8 cellular contexts compared by ENCODE assay signal in the genomic region with DNA sequence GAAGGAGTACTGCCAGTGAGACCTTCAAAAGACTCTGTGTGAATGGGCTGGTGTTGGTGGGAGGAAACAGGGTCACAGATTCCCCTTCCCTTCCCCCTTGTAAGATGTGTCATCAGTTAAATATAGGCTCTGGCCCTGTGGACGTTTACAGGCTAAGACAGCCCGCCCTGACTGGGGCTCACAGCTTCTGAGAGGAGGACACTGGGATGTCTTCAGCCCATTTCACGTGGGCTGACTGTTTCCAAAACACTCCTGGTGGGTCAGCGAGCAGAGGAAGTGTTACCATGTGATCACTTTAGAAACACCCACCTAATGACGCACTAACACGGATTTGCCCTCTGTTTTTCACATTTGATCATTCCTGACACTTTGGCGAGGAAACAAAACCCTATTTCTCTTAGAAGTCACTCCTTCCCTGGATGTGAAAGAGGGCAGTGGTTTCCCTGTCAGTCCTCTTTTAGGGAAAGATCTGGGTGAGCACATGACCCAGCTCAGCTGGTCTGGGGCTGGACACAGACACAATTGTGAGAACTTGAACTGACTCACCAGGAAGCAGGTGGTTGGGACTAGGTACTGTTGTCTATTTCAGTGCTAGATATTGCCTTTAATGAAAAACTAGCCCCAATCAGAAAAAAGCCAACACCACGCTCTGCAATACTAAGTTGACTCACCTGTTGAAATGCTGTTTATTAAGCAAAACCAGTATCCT. TPM values are rescaled to one million over a fixed set of nuclear protein-coding genes. Genes with fewer than 3 reads are reported as not detected.
A peak's percentile ranks its signal among the peaks of the same experiment; 100 is the strongest.
DNase-seq lines count a peak whose midpoint lies in the region; ATAC-seq, FAIRE-seq and TF ChIP-seq lines count a peak whose summit lies in the region.

No MANE protein-coding gene starts in this region.

- 62% methylated on average over 8 of the region's 8 CpGs for WGBS in liver
- 0% methylated on average over 8 of the region's 8 CpGs for WGBS in HepG2 (ENCODE audit: low lambda C conversion rate)

- TF ChIP-seq CTCF in liver (IDR thresholded peaks at IDR 0.05; ENCODE audit: low read depth, low read length, missing input control): no peak
- no peak for TF ChIP-seq CTCF in HepG2 (CRISPR knock-in tag; IDR thresholded peaks at IDR 0.05)
- no peak for TF ChIP-seq CTCF in activated B cell treated with CpG ODN at 0.5 μM for 24 hours (IDR thresholded peaks at IDR 0.05)
- no peak for TF ChIP-seq CTCF in thoracic aorta (IDR thresholded peaks at IDR 0.05)

- no TSS peak for BruUV-seq in HepG2 (replicated peaks; lab: Mats Ljungman, UMichigan)

- no peaks in the 10 kb centered on the region for H3K79me2 ChIP-seq in HepG2 (ENCODE audit: insufficient read depth, low read length)

- TF ChIP-seq RAD21 in liver (IDR thresholded peaks at IDR 0.05) (no peak), HepG2 (CRISPR knock-in tag; IDR thresholded peaks at IDR 0.05) (no peak)

- TF ChIP-seq POLR2A in HepG2 (IDR thresholded peaks at IDR 0.05; ENCODE audit: insufficient read depth in 1 of 2, low read depth in 2 of 2, low read length in 2 of 2): no peak

- H3K36me3 ChIP-seq in liver (ENCODE audit: control insufficient read depth in 4 of 4, insufficient read depth in 3 of 4, low read depth in 1 of 4, low read length in 3 of 4) (no peaks in the 10 kb centered on the region), HepG2 (replicated peaks in 1 of 2; ENCODE audit: control insufficient read depth in 1 of 2, insufficient read depth in 2 of 2, low read length in 2 of 2) (no peaks in the 10 kb centered on the region), thoracic aorta (no peaks in the 10 kb centered on the region)
- H3K36me3 ChIP-seq in effector memory CD4-positive, alpha-beta T cell (ENCODE audit: control insufficient read depth, insufficient read depth, low read length): peaks cover 4% of the 10 kb centered on the region
- no peaks in the 10 kb centered on the region for H3K36me3 ChIP-seq in naive thymus-derived CD4-positive, alpha-beta T cell (ENCODE audit: control insufficient read depth in 2 of 3, insufficient read depth in 3 of 3, low read length in 3 of 3)

- peak overlapping the region; percentile 58 to 68 for H3K27ac ChIP-seq in liver (ENCODE audit: low read depth in 1 of 2, low read length in 2 of 2)
- no peak overlapping the region for H3K27ac ChIP-seq in HepG2 (ENCODE audit: extremely low read length, insufficient read depth, low read length)
- H3K27ac ChIP-seq in effector memory CD4-positive, alpha-beta T cell (ENCODE audit: insufficient read depth, low read length, poor library complexity, severe bottlenecking): no peak overlapping the region
- H3K27ac ChIP-seq in naive thymus-derived CD4-positive, alpha-beta T cell (ENCODE audit: low read depth, low read length): no peak overlapping the region
- peak overlapping the region; percentile 91 to 97 for H3K27ac ChIP-seq in thoracic aorta

- H3K9ac ChIP-seq in liver (ENCODE audit: low read depth in 1 of 2, low read length in 2 of 2) (no peak overlapping the region), HepG2 (ENCODE audit: insufficient read depth, low read depth, low read length) (no peak overlapping the region)

- FAIRE-seq in HepG2 (lab: Jason Lieb, UNC): no peak

- H3K27ac Mint-ChIP-seq in activated B cell treated with CpG ODN at 0.5 μM for 24 hours: peak overlapping the region; percentile 96
- peak overlapping the region; percentile 74 to 96 (median 89) for H3K27ac Mint-ChIP-seq in naive thymus-derived CD4-positive, alpha-beta T cell

- no peaks in the 10 kb centered on the region for H3K27me3 Mint-ChIP-seq in activated B cell treated with CpG ODN at 0.5 μM for 24 hours
- no peaks in the 10 kb centered on the region for H3K27me3 Mint-ChIP-seq in naive thymus-derived CD4-positive, alpha-beta T cell

- H3K27me3 ChIP-seq in liver (ENCODE audit: control insufficient read depth in 4 of 4, insufficient read depth in 4 of 4, low read length in 3 of 4): no peaks in the 10 kb centered on the region
- peaks cover 4 to 7% of the 10 kb centered on the region in 2 experiments; a peak in 2 of 5 replicates for H3K27me3 ChIP-seq in HepG2 (ENCODE audit: control insufficient read depth in 1 of 2, insufficient read depth in 2 of 2, low read length in 2 of 2)
- H3K27me3 ChIP-seq in effector memory CD4-positive, alpha-beta T cell (replicated peaks; ENCODE audit: control insufficient read depth, insufficient read depth, low read length, poor library complexity, severe bottlenecking): no peaks in the 10 kb centered on the region
- H3K27me3 ChIP-seq in naive thymus-derived CD4-positive, alpha-beta T cell (ENCODE audit: control insufficient read depth in 2 of 2, insufficient read depth in 2 of 2, low read length in 2 of 2): no peaks in the 10 kb centered on the region
- H3K27me3 ChIP-seq in thoracic aorta (replicated peaks; ENCODE audit: insufficient read depth): no peaks in the 10 kb centered on the region

- peak overlapping the region; percentile 73 for H3K4me3 Mint-ChIP-seq in activated B cell treated with CpG ODN at 0.5 μM for 24 hours
- H3K4me3 Mint-ChIP-seq in naive thymus-derived CD4-positive, alpha-beta T cell: peak overlapping the region; percentile 11 to 87 (median 51)

- H3K4me3 ChIP-seq in liver (ENCODE audit: low read depth in 1 of 3, low read length in 3 of 3) (no peak overlapping the region), HepG2 (replicated peaks in 1 of 3; ENCODE audit: insufficient read depth in 1 of 3, low read depth in 2 of 3, low read length in 3 of 3) (no peak overlapping the region), thoracic aorta (peak overlapping the region; percentile 12)
- no peak overlapping the region for H3K4me3 ChIP-seq in effector memory CD4-positive, alpha-beta T cell (ENCODE audit: insufficient read depth, low read depth, low read length, poor library complexity, severe bottlenecking)
- no peak overlapping the region for H3K4me3 ChIP-seq in naive thymus-derived CD4-positive, alpha-beta T cell (ENCODE audit: low read length)

- intact Hi-C loops in HepG2 (cut with micrococcal nuclease; ENCODE audit: unreplicated experiment) (no loop called here), activated B cell treated with CpG ODN at 0.5 μM for 24 hours (cut with micrococcal nuclease) (loop anchor here (1.0 to 10.0 kb wide), 10 partner anchors 22 to 448 kb away; partner anchors contain the start of genes APLF and FBXO48)
- intact Hi-C loops in naive thymus-derived CD4-positive, alpha-beta T cell (cut with micrococcal nuclease): no loop called here

- peaks cover 0 to 6% (median 2%) of the 10 kb centered on the region in 4 donors for H3K4me1 ChIP-seq in liver (ENCODE audit: control insufficient read depth in 4 of 4, insufficient read depth in 4 of 4, low read length in 3 of 4)
- H3K4me1 ChIP-seq in HepG2 (ENCODE audit: insufficient read depth, low read length): peaks cover 9% of the 10 kb centered on the region; the same call in 1 of the 2 replicates
- peaks cover 38% of the 10 kb centered on the region for H3K4me1 ChIP-seq in effector memory CD4-positive, alpha-beta T cell (ENCODE audit: control insufficient read depth, insufficient read depth, low read length, poor library complexity, severe bottlenecking)
- peaks cover 32 to 57% of the 10 kb centered on the region in 2 donors for H3K4me1 ChIP-seq in naive thymus-derived CD4-positive, alpha-beta T cell (ENCODE audit: control insufficient read depth in 2 of 2, insufficient read depth in 2 of 2, low read length in 2 of 2)
- peaks cover 43 to 56% of the 10 kb centered on the region in 2 donors for H3K4me1 ChIP-seq in thoracic aorta (ENCODE audit: control insufficient read depth in 1 of 2, low read depth in 2 of 2)

- CTCF ChIA-PET in HepG2 (lab: Yijun Ruan, JAX; ENCODE audit: low intra/inter-chr PET ratio, low total read pairs) (interaction anchor here (1.8 kb wide), 1 partner anchor 369 kb away, joined by 3 read pairs; no protein-coding TSS in a partner anchor), activated B cell treated with CpG ODN at 0.5 μM for 24 hours (lab: Charles Lee) (interaction anchor here (1.2 to 1.8 kb wide), 4 partner anchors 56 to 368 kb away, joined by 4 to 5 read pairs (median 4); no protein-coding TSS in a partner anchor)
- CTCF ChIA-PET in naive thymus-derived CD4-positive, alpha-beta T cell (lab: Charles Lee): interaction anchor here (7.6 kb wide), 1 partner anchor 81 kb away, joined by 87 read pairs; no protein-coding TSS in a partner anchor

- TF ChIP-seq EP300 in HepG2 (IDR thresholded peaks at IDR 0.05; ENCODE audit: low read depth in 2 of 2, low read length in 2 of 2) (no peak), HepG2 (CRISPR knock-in tag; IDR thresholded peaks at IDR 0.05; ENCODE audit: borderline replicate concordance) (no peak)

- no peak for ATAC-seq in HepG2
- ATAC-seq in HG03439 (IDR thresholded peaks at IDR 0.05; ENCODE audit: unreplicated experiment): peak; percentile 60
- ATAC-seq in activated B cell treated with CpG ODN at 0.5 μM for 24 hours (ENCODE audit: low read depth): peak; percentile 73
- peak; percentile 80 for ATAC-seq in naive thymus-derived CD4-positive, alpha-beta T cell
- ATAC-seq in thoracic aorta (ENCODE audit: insufficient number of reproducible peaks, low FRiP score, low read depth): peak; percentile 81

- H4K20me1 ChIP-seq in HepG2 (ENCODE audit: insufficient read depth, low read length): no peaks in the 10 kb centered on the region

- H3K9me3 ChIP-seq in liver (ENCODE audit: control insufficient read depth in 4 of 4, low read length in 3 of 4): no peaks in the 10 kb centered on the region
- no peaks in the 10 kb centered on the region for H3K9me3 ChIP-seq in HepG2 (ENCODE audit: low read length)
- H3K9me3 ChIP-seq in effector memory CD4-positive, alpha-beta T cell (ENCODE audit: control insufficient read depth, low read length): no peaks in the 10 kb centered on the region
- H3K9me3 ChIP-seq in naive thymus-derived CD4-positive, alpha-beta T cell (ENCODE audit: control insufficient read depth in 2 of 3, low read length in 3 of 3): no peaks in the 10 kb centered on the region
- no peaks in the 10 kb centered on the region for H3K9me3 ChIP-seq in thoracic aorta

- POLR2A ChIA-PET in HepG2 (lab: Yijun Ruan, JAX) (no interaction called here), activated B cell treated with CpG ODN at 0.5 μM for 24 hours (lab: Charles Lee) (interaction anchor here (0.9 to 8.9 kb wide), 19 partner anchors 8 to 392 kb away, joined by 3 to 156 read pairs (median 5); no protein-coding TSS in a partner anchor)
- POLR2A ChIA-PET in naive thymus-derived CD4-positive, alpha-beta T cell (lab: Charles Lee): interaction anchor here (0.6 to 1.3 kb wide), 2 partner anchors 81 to 99 kb away, joined by 4 to 5 read pairs; no protein-coding TSS in a partner anchor

- peaks cover 14% of the 10 kb centered on the region for H3K36me3 Mint-ChIP-seq in activated B cell treated with CpG ODN at 0.5 μM for 24 hours (ENCODE audit: low read depth)
- H3K36me3 Mint-ChIP-seq in naive thymus-derived CD4-positive, alpha-beta T cell: peaks cover 0 to 16% (median 0%) of the 10 kb centered on the region in 5 donors

- no peaks in the 10 kb centered on the region for H3K9me3 Mint-ChIP-seq in activated B cell treated with CpG ODN at 0.5 μM for 24 hours
- peaks cover 0 to 3% (median 0%) of the 10 kb centered on the region in 11 donors for H3K9me3 Mint-ChIP-seq in naive thymus-derived CD4-positive, alpha-beta T cell

- H3K4me1 Mint-ChIP-seq in activated B cell treated with CpG ODN at 0.5 μM for 24 hours: peaks cover 97% of the 10 kb centered on the region
- peaks cover 56 to 92% (median 85%) of the 10 kb centered on the region in 7 donors for H3K4me1 Mint-ChIP-seq in naive thymus-derived CD4-positive, alpha-beta T cell

- H3K4me2 ChIP-seq in HepG2 (ENCODE audit: low read depth, low read length): no peak overlapping the region; the same call in 1 of the 2 replicates

- DNase-seq in HepG2 (ENCODE audit: low spot score) (no peak), activated B cell treated with CpG ODN at 0.5 μM for 24 hours (no peak), thoracic aorta (ENCODE audit: low spot score) (peak; percentile 45), COR-L47 (lab: John Stamatoyannopoulos, UW) (no peak)
- DNase-seq in effector memory CD4-positive, alpha-beta T cell: peak; percentile 8 to 15 (median 9)
- peak in 2 of 9 donors; percentile 26 to 57 for DNase-seq in naive thymus-derived CD4-positive, alpha-beta T cell

- no peak overlapping the region for H2AFZ ChIP-seq in HepG2 (ENCODE audit: low read length)

- in situ Hi-C loops in HepG2 (cut with HindIII; ENCODE audit: extremely low pct_ligation_motif_present, low pct_unique_long_range_greater_than_20kb): no loop called here

RNA-seq across cellular contexts. Expression of gene BMP10, which starts 38.9 kb away (rescaled TPM):
- total RNA-seq in liver (1 to 10 TPM; 8.0 to 9.5 TPM), HepG2 (2016; rRNA removed; fragmentation: Illumina TruSeq; extraction: Trizol) (not detected in 2 replicates), activated B cell treated with CpG ODN at 0.5 μM for 24 hours (not detected in 2 replicates), thoracic aorta (not detected)
- polyA plus RNA-seq in liver (1 to 10 TPM in 1 of 2 donors, under 1 TPM in 1; 0.39 to 10.0 TPM), HepG2 (2011; rRNA removed) (not detected in 2 replicates)
- not detected in 2 replicates for total RNA-seq in HepG2 (2016; cell fraction: cytosol; rRNA removed; fragmentation: Illumina TruSeq; extraction: Trizol; ENCODE audit: low read depth)
- total RNA-seq in HepG2 (2016; cell fraction: insoluble cytoplasmic fraction; rRNA removed; fragmentation: Illumina TruSeq; extraction: Trizol): not detected in 2 replicates
- total RNA-seq in HepG2 (2016; cell fraction: membrane; rRNA removed; fragmentation: Illumina TruSeq; extraction: Trizol): not detected in 2 replicates
- not detected in 2 replicates for total RNA-seq in HepG2 (2016; cell fraction: nucleus; rRNA removed; fragmentation: Illumina TruSeq; extraction: Trizol)
- not detected in 2 replicates for polyA plus RNA-seq in HepG2 (2011; cell fraction: cytosol; rRNA removed)
- not detected in 2 replicates for polyA plus RNA-seq in HepG2 (2011; cell fraction: nucleus; rRNA removed)
- not detected in 2 replicates for polyA plus RNA-seq in HepG2 (2012)
- not detected in 2 replicates for polyA plus RNA-seq in HepG2 (2016; cell fraction: cytosol; fragmentation: Illumina TruSeq; extraction: Trizol; ENCODE audit: low read depth)
- not detected in 2 replicates for polyA plus RNA-seq in HepG2 (2016; cell fraction: insoluble cytoplasmic fraction; fragmentation: Illumina TruSeq; extraction: Trizol; ENCODE audit: low read depth)
- polyA plus RNA-seq in HepG2 (2016; cell fraction: membrane; fragmentation: Illumina TruSeq; extraction: Trizol; ENCODE audit: low read depth): not detected in 2 replicates
- polyA plus RNA-seq in HepG2 (2016; cell fraction: nucleus; fragmentation: Illumina TruSeq; extraction: Trizol; ENCODE audit: insufficient read depth, low read depth): not detected in 2 replicates
- not detected in 2 replicates for polyA minus RNA-seq in HepG2 (2011; rRNA and poly(A)+ RNA removed; ENCODE audit: low replicate concordance)
- polyA minus RNA-seq in HepG2 (2011; cell fraction: cytosol; rRNA and poly(A)+ RNA removed): not detected in 2 replicates
- not detected in 2 replicates for polyA minus RNA-seq in HepG2 (2011; cell fraction: nucleus; rRNA and poly(A)+ RNA removed)
- not detected for total RNA-seq in naive thymus-derived CD4-positive, alpha-beta T cell
- not detected for polyA plus RNA-seq in naive thymus-derived CD4-positive, alpha-beta T cell

Comparison
In these comparisons a context has a peak if more than half of its experiments do, and no peak if none do; other contexts are left out.
1. H3K27ac ChIP-seq: peak in liver (2 of 2) and thoracic aorta (2 of 2); none in HepG2 (single experiment), effector memory CD4-positive, alpha-beta T cell (single experiment) and naive thymus-derived CD4-positive, alpha-beta T cell (single experiment).
2. DNase-seq: peak in effector memory CD4-positive, alpha-beta T cell (3 of 3) and thoracic aorta (single experiment); none in HepG2 (single experiment), activated B cell treated with CpG ODN at 0.5 μM for 24 hours (single experiment) and COR-L47 (single experiment).